8 cellular contexts compared by ENCODE assay signal in genomic region chr2:219498280-219499057, GRCh38. TPM values are rescaled to one million over a fixed set of nuclear protein-coding genes. Genes with fewer than 3 reads are reported as not detected.
A peak's percentile ranks its signal among the peaks of the same experiment; 100 is the strongest.
DNase-seq lines count a peak whose midpoint lies in the region; ATAC-seq and TF ChIP-seq lines count a peak whose summit lies in the region.

Gene GMPPA, plus strand, starts transcription at chr2:219498891. Its CDS starts 1,085 bp downstream, at chr2:219499976.

- ATAC-seq in HG02870 (IDR thresholded peaks at IDR 0.05; ENCODE audit: unreplicated experiment) (peak; percentile 95), heart left ventricle (peak; percentile 86 to 94 (median 88))

- peaks cover 0 to 20% (median 12%) of the 10 kb centered on the region in 9 donors for H3K36me3 ChIP-seq in heart left ventricle

- DNase-seq in GM13976 (ENCODE audit: low spot score) (peak; percentile 98), NCI-H146 treated with DMSO at 0.1 percent for 48 hours (lab: John Stamatoyannopoulos, UW; ENCODE audit: unreplicated experiment) (peak; percentile 82), amniotic epithelial cell (ENCODE audit: low read depth) (peak; percentile 99), heart left ventricle (peak; percentile 96 to 98 (median 96)), pons (ENCODE audit: low spot score) (peak; percentile 97), type B pancreatic cell (ENCODE audit: extremely low spot score, unreplicated experiment) (peak; percentile 93)

- no peaks in the 10 kb centered on the region for H3K9me3 Mint-ChIP-seq in type B pancreatic cell

- in situ Hi-C loops in GM13976 (cut with MboI; ENCODE audit: low sequenced_read_pairs, unreplicated experiment): no loop called here

- H3K4me1 Mint-ChIP-seq in type B pancreatic cell (ENCODE audit: unreplicated experiment): peaks cover 40% of the 10 kb centered on the region

- 0% methylated on average over 31 to 49 of the region's 49 CpGs for WGBS in heart left ventricle, 4 donors

- peaks cover 0 to 37% (median 0%) of the 10 kb centered on the region in 9 donors for H3K27me3 ChIP-seq in heart left ventricle

- H3K27ac Mint-ChIP-seq in type B pancreatic cell: peak within 1 kb of the TSS; percentile 87

- intact Hi-C loops in T-helper 1 cell treated with Interleukin-12 subunit alpha and Interleukin-12 subunit beta and Interleukin-4 antibody, amounts not matched to agents 30 ng/mL and 1 ng/mL, for 36 hours (cut with micrococcal nuclease): loop anchor here (1.0 to 5.0 kb wide), 24 partner anchors 11 to 1282 kb away; partner anchors contain the start of genes AAMP, ABCB6, BCS1L and CHPF
- intact Hi-C loops in heart left ventricle (cut with DNase I): loop anchor here in 3 of 10 donors (1.0 to 5.0 kb wide), 3 partner anchors 34 to 100 kb away; no protein-coding TSS in a partner anchor

- H3K4me3 ChIP-seq in heart left ventricle: peak within 1 kb of the TSS; percentile 38 to 89 (median 78)

- peaks cover 0 to 50% (median 35%) of the 10 kb centered on the region in 12 donors for H3K4me1 ChIP-seq in heart left ventricle

- H3K36me3 Mint-ChIP-seq in type B pancreatic cell: peaks cover 1% of the 10 kb centered on the region

- H3K27ac ChIP-seq in heart left ventricle: peak within 1 kb of the TSS; percentile 94 to 100 (median 98)

- TF ChIP-seq POLR2A in heart left ventricle (IDR thresholded peaks at IDR 0.05): peak in 1 of 2 donors; percentile 61

- H3K27me3 Mint-ChIP-seq in type B pancreatic cell: peaks cover 51% of the 10 kb centered on the region

- H3K9me3 ChIP-seq in heart left ventricle: no peaks in the 10 kb centered on the region

- H3K4me3 Mint-ChIP-seq in type B pancreatic cell: peak within 1 kb of the TSS; percentile 96

- TF ChIP-seq CTCF in GM13976 (IDR thresholded peaks at IDR 0.05; ENCODE audit: borderline replicate concordance, control extremely low read depth, extremely low read depth, insufficient read depth, missing control alignments) (no peak), heart left ventricle (IDR thresholded peaks at IDR 0.05) (peak in 1 of 12 donors; percentile 31), type B pancreatic cell (conservative IDR thresholded peaks at IDR 0.05) (no peak)

RNA-seq across cellular contexts. Expression of gene GMPPA, which starts in this region (rescaled TPM):
- 54.0 and 55.0 TPM in 2 replicates for total RNA-seq in T-helper 1 cell treated with Interleukin-12 subunit alpha and Interleukin-12 subunit beta and Interleukin-4 antibody, amounts not matched to agents 30 ng/mL and 1 ng/mL, for 36 hours
- 10 to 100 TPM; 15.8 to 31.6 (median 20.1) TPM for total RNA-seq in heart left ventricle
- polyA plus RNA-seq in heart left ventricle: 10 to 100 TPM; 18.2 to 35.5 TPM
- total RNA-seq in type B pancreatic cell (ENCODE audit: low replicate concordance): 34.4 and 48.8 TPM in 2 replicates

Comparison
In these comparisons a context has a peak if more than half of its experiments do, and no peak if none do; other contexts are left out.
1. Peak in every context shown above with its lines: DNase-seq, ATAC-seq, H3K4me3 ChIP-seq and H3K27ac ChIP-seq.